Comparison of ENCODE assay signal across 8 cellular contexts in genomic region chr15:64507845-64508244, GRCh38. TPM values are rescaled to one million over a fixed set of nuclear protein-coding genes. Genes with fewer than 3 reads are reported as not detected.
DNase-seq lines count a peak whose midpoint lies in the region; ATAC-seq and TF ChIP-seq lines count a peak whose summit lies in the region.

No MANE protein-coding gene starts in this region.

- peaks cover 31% of the 10 kb centered on the region for H3K36me3 Mint-ChIP-seq in stimulated activated naive CD8-positive, alpha-beta T cell treated with anti-CD3 and anti-CD28 coated beads, Interleukin-15, Interleukin-2, amounts not matched to agents 100 ng/mL and 50 ng/mL, for 24 hours (ENCODE audit: low read depth)
- H3K36me3 Mint-ChIP-seq in activated naive CD8-positive, alpha-beta T cell treated with anti-CD3 and anti-CD28 coated beads, Interleukin-2, amount 10 ng/mL, durations not matched to agents 7 days and 5 days: peaks cover 4% of the 10 kb centered on the region

- TF ChIP-seq CTCF in foreskin fibroblast (IDR thresholded peaks at IDR 0.05; ENCODE audit: low read depth, low read length): no peak

- peak overlapping the region; percentile 54 to 69 for H3K27ac ChIP-seq in mucosa of rectum (ENCODE audit: low read depth in 2 of 2, low read length in 2 of 2)

- H3K9me3 Mint-ChIP-seq in stimulated activated naive CD8-positive, alpha-beta T cell treated with anti-CD3 and anti-CD28 coated beads, Interleukin-15, Interleukin-2, amounts not matched to agents 100 ng/mL and 50 ng/mL, for 24 hours: no peaks in the 10 kb centered on the region
- no peaks in the 10 kb centered on the region for H3K9me3 Mint-ChIP-seq in activated naive CD8-positive, alpha-beta T cell treated with anti-CD3 and anti-CD28 coated beads, Interleukin-2, amount 10 ng/mL, durations not matched to agents 7 days and 5 days

- no peaks in the 10 kb centered on the region for H3K27me3 Mint-ChIP-seq in stimulated activated naive CD8-positive, alpha-beta T cell treated with anti-CD3 and anti-CD28 coated beads, Interleukin-15, Interleukin-2, amounts not matched to agents 100 ng/mL and 50 ng/mL, for 24 hours
- no peaks in the 10 kb centered on the region for H3K27me3 Mint-ChIP-seq in activated naive CD8-positive, alpha-beta T cell treated with anti-CD3 and anti-CD28 coated beads, Interleukin-2, amount 10 ng/mL, durations not matched to agents 7 days and 5 days

- H3K9me3 ChIP-seq in mucosa of rectum (ENCODE audit: control insufficient read depth in 2 of 2, low read length in 2 of 2) (no peaks in the 10 kb centered on the region), HAP-1 (no peaks in the 10 kb centered on the region)

- peaks cover 77% of the 10 kb centered on the region for H3K4me1 Mint-ChIP-seq in stimulated activated naive CD8-positive, alpha-beta T cell treated with anti-CD3 and anti-CD28 coated beads, Interleukin-15, Interleukin-2, amounts not matched to agents 100 ng/mL and 50 ng/mL, for 24 hours (ENCODE audit: low read depth)
- peaks cover 47% of the 10 kb centered on the region for H3K4me1 Mint-ChIP-seq in activated naive CD8-positive, alpha-beta T cell treated with anti-CD3 and anti-CD28 coated beads, Interleukin-2, amount 10 ng/mL, durations not matched to agents 7 days and 5 days

- no peaks in the 10 kb centered on the region for H3K27me3 ChIP-seq in mucosa of rectum (ENCODE audit: control insufficient read depth in 2 of 2, insufficient read depth in 2 of 2, low read length in 2 of 2)
- H3K27me3 ChIP-seq in HAP-1 (ENCODE audit: low read depth): no peaks in the 10 kb centered on the region

- no peak for DNase-seq in stimulated activated naive CD8-positive, alpha-beta T cell treated with anti-CD3 and anti-CD28 coated beads, Interleukin-15, Interleukin-2, amounts not matched to agents 100 U/mL and 50 U/mL, for 24 hours
- DNase-seq in activated naive CD8-positive, alpha-beta T cell treated with anti-CD3 and anti-CD28 coated beads, Interleukin-2, amount 10 ng/mL, durations not matched to agents 7 days and 5 days: no peak
- DNase-seq in HPDE6-E6E7 (ENCODE audit: extremely low spot score): no peak
- DNase-seq in stimulated activated naive CD4-positive, alpha-beta T cell treated with Interleukin-2 at 50 U/mL for 16 hours (lab: John Stamatoyannopoulos, UW): no peak
- no peak for DNase-seq in foreskin fibroblast
- DNase-seq in HAP-1 (ENCODE audit: low spot score in 2 of 2): no peak

- H3K9ac ChIP-seq in mucosa of rectum (ENCODE audit: low read depth in 1 of 2, low read length in 2 of 2): peak overlapping the region in 1 of 2 donors; percentile 9

- in situ Hi-C loops in HAP-1 (cut with MboI; ENCODE audit: low sequenced_read_pairs): no loop called here

- H3K4me1 ChIP-seq in mucosa of rectum (ENCODE audit: control insufficient read depth in 2 of 2, insufficient read depth in 2 of 2, low read length in 2 of 2) (peaks cover 23 to 25% of the 10 kb centered on the region in 2 donors), HAP-1 (peaks cover 12% of the 10 kb centered on the region)

- no peak overlapping the region for H3K4me3 Mint-ChIP-seq in stimulated activated naive CD8-positive, alpha-beta T cell treated with anti-CD3 and anti-CD28 coated beads, Interleukin-15, Interleukin-2, amounts not matched to agents 100 ng/mL and 50 ng/mL, for 24 hours
- H3K4me3 Mint-ChIP-seq in activated naive CD8-positive, alpha-beta T cell treated with anti-CD3 and anti-CD28 coated beads, Interleukin-2, amount 10 ng/mL, durations not matched to agents 7 days and 5 days: no peak overlapping the region

- ATAC-seq in stimulated activated naive CD8-positive, alpha-beta T cell treated with anti-CD3 and anti-CD28 coated beads, Interleukin-15, Interleukin-2, amounts not matched to agents 100 U/mL and 50 U/mL, for 24 hours: no peak
- ATAC-seq in activated naive CD8-positive, alpha-beta T cell treated with anti-CD3 and anti-CD28 coated beads, Interleukin-2, amount 10 ng/mL, durations not matched to agents 7 days and 5 days (ENCODE audit: low read depth): no peak

- H3K4me3 ChIP-seq in mucosa of rectum (ENCODE audit: low read length in 2 of 2) (no peak overlapping the region), foreskin fibroblast (ENCODE audit: low read depth in 1 of 2, low read length in 2 of 2) (no peak overlapping the region), HAP-1 (no peak overlapping the region)

- POLR2A ChIA-PET in activated naive CD8-positive, alpha-beta T cell treated with anti-CD3 and anti-CD28 coated beads, Interleukin-2, amount 10 ng/mL, durations not matched to agents 7 days and 5 days (lab: Charles Lee): interaction anchor here (0.5 to 0.7 kb wide), 5 partner anchors 19 to 244 kb away, joined by 3 to 8 read pairs (median 3); no protein-coding TSS in a partner anchor

- H3K36me3 ChIP-seq in mucosa of rectum (ENCODE audit: control insufficient read depth in 2 of 2, insufficient read depth in 2 of 2, low read length in 2 of 2): no peaks in the 10 kb centered on the region
- H3K36me3 ChIP-seq in HAP-1 (replicated peaks): peaks cover 12% of the 10 kb centered on the region

- H3K27ac Mint-ChIP-seq in stimulated activated naive CD8-positive, alpha-beta T cell treated with anti-CD3 and anti-CD28 coated beads, Interleukin-15, Interleukin-2, amounts not matched to agents 100 ng/mL and 50 ng/mL, for 24 hours: peak overlapping the region; percentile 53
- peak overlapping the region; percentile 35 for H3K27ac Mint-ChIP-seq in activated naive CD8-positive, alpha-beta T cell treated with anti-CD3 and anti-CD28 coated beads, Interleukin-2, amount 10 ng/mL, durations not matched to agents 7 days and 5 days

RNA-seq across cellular contexts. Expression of gene ZNF609, which starts 47.5 kb away (rescaled TPM):
- total RNA-seq in activated naive CD8-positive, alpha-beta T cell treated with anti-CD3 and anti-CD28 coated beads, Interleukin-2, amount 10 ng/mL, durations not matched to agents 7 days and 5 days: 10 to 100 TPM; 52.2 to 57.2 TPM
